1 cellular context compared by ENCODE assay signal in genomic region chr2:150859162-150859561, GRCh38.
TF ChIP-seq lines count a peak whose summit lies in the region.

No MANE protein-coding gene starts in this region.

TF ChIP-seq in WTC11, 78 proteins besides CTCF, POLR2A, EP300 and RAD21 (continued from another document):
- TF ChIP-seq CDX4 (CRISPR knock-in tag; IDR thresholded peaks at IDR 0.05; ENCODE audit: borderline replicate concordance) (no peak), ZBTB21 (CRISPR knock-in tag; IDR thresholded peaks at IDR 0.05; ENCODE audit: borderline replicate concordance) (no peak), GABPB1 (CRISPR knock-in tag; IDR thresholded peaks at IDR 0.05) (no peak)
